ENCODE assay signal across 19 cellular contexts in genomic region chr20:1854246-1854645, GRCh38. TPM values are rescaled to one million over a fixed set of nuclear protein-coding genes. Genes with fewer than 3 reads are reported as not detected.
DNase-seq lines count a peak whose midpoint lies in the region; ATAC-seq, FAIRE-seq and TF ChIP-seq lines count a peak whose summit lies in the region.
"Had no signal": no experiment of that assay in that cellular context is flagged by ENCODE, and none has a peak within 500 bp of the region (broad histone marks: within the 10 kb centered on the region; RNA-seq: fewer than 3 reads in every experiment).

No MANE protein-coding gene starts in this region.

- H3K36me3 Mint-ChIP-seq in brain: no peaks in the 10 kb centered on the region
- H3K36me3 Mint-ChIP-seq: CD4-positive, CD25-positive, alpha-beta regulatory T cell had no signal

- H3K27me3 Mint-ChIP-seq in brain: peaks cover 12% of the 10 kb centered on the region

- intact Hi-C loops in HepG2 (cut with micrococcal nuclease; ENCODE audit: unreplicated experiment) (loop anchor here (2.0 kb wide), 1 partner anchor 25 kb away; no protein-coding TSS in a partner anchor), right lobe of liver (cut with DNase I) (no loop called here)

- H3K9me3 ChIP-seq in HepG2 (ENCODE audit: low read length): no peaks in the 10 kb centered on the region
- no peaks in the 10 kb centered on the region for H3K9me3 ChIP-seq in right lobe of liver
- H3K9me3 ChIP-seq: BE2C, SJSA1 had no signal

- POLR2A ChIA-PET in HepG2 (lab: Yijun Ruan, JAX): interaction anchor here (1.5 to 5.0 kb wide), 3 partner anchors 13 to 26 kb away, joined by 6 to 24 read pairs (median 10); no protein-coding TSS in a partner anchor

- H3K79me2 ChIP-seq in HepG2 (ENCODE audit: insufficient read depth, low read length): no peaks in the 10 kb centered on the region

- TF ChIP-seq EP300 in HepG2 (IDR thresholded peaks at IDR 0.05; ENCODE audit: low read depth in 2 of 2, low read length in 2 of 2) (no peak), HepG2 (CRISPR knock-in tag; IDR thresholded peaks at IDR 0.05; ENCODE audit: borderline replicate concordance) (no peak)

- H3K36me3 ChIP-seq in HepG2 (replicated peaks in 1 of 2; ENCODE audit: control insufficient read depth in 1 of 2, insufficient read depth in 2 of 2, low read length in 2 of 2): no peaks in the 10 kb centered on the region
- H3K36me3 ChIP-seq in right lobe of liver: no peaks in the 10 kb centered on the region
- H3K36me3 ChIP-seq: BE2C, SJSA1 had no signal

- ATAC-seq in HepG2 (no peak; the same call in 2 of the 3 replicates), right lobe of liver (no peak), esophagus mucosa (no peak), HG03342 (IDR thresholded peaks at IDR 0.05; ENCODE audit: unreplicated experiment) (no peak)
- ATAC-seq: GM12878, Right ventricle myocardium inferior had no signal

- BruUV-seq in HepG2 (replicated peaks; lab: Mats Ljungman, UMichigan): no TSS peak

- H3K4me1 ChIP-seq in HepG2 (ENCODE audit: insufficient read depth, low read length): peaks cover 64% of the 10 kb centered on the region
- H3K4me1 ChIP-seq in right lobe of liver: no peaks in the 10 kb centered on the region
- H3K4me1 ChIP-seq: BE2C, SJSA1 had no signal

- no peak for TF ChIP-seq POLR2A in HepG2 (IDR thresholded peaks at IDR 0.05; ENCODE audit: insufficient read depth in 1 of 2, low read depth in 2 of 2, low read length in 2 of 2)
- no peak for TF ChIP-seq POLR2A in right lobe of liver (IDR thresholded peaks at IDR 0.05)

- no peak overlapping the region for H2AFZ ChIP-seq in HepG2 (ENCODE audit: low read length)

- no peak overlapping the region for H3K4me3 Mint-ChIP-seq in brain
- H3K4me3 Mint-ChIP-seq: CD4-positive, CD25-positive, alpha-beta regulatory T cell; T-helper 1 cell treated with Interleukin-12 subunit alpha and Interleukin-12 subunit beta and Interleukin-4 antibody, amounts not matched to agents 30 μg/mL and 1 μg/mL, for 36 hours had no signal

- no peak overlapping the region for H3K9ac ChIP-seq in HepG2 (ENCODE audit: insufficient read depth, low read depth, low read length)

- peaks cover 29% of the 10 kb centered on the region for H3K4me1 Mint-ChIP-seq in brain

- no peak overlapping the region for H3K27ac ChIP-seq in HepG2 (ENCODE audit: extremely low read length, insufficient read depth, low read length)
- no peak overlapping the region for H3K27ac ChIP-seq in right lobe of liver
- H3K27ac ChIP-seq: SJSA1 had no signal

- peak overlapping the region in 3 of 5 experiments; percentile 5 to 62 (median 22) for H3K27ac Mint-ChIP-seq in brain
- H3K27ac Mint-ChIP-seq: CD4-positive, CD25-positive, alpha-beta regulatory T cell; T-helper 1 cell treated with Interleukin-12 subunit alpha and Interleukin-12 subunit beta and Interleukin-4 antibody, amounts not matched to agents 30 μg/mL and 1 μg/mL, for 36 hours had no signal

- no peak overlapping the region for H3K4me3 ChIP-seq in HepG2 (replicated peaks in 1 of 3; ENCODE audit: insufficient read depth in 1 of 3, low read depth in 2 of 3, low read length in 3 of 3)
- H3K4me3 ChIP-seq in right lobe of liver: no peak overlapping the region
- H3K4me3 ChIP-seq: GM12878, SJSA1 had no signal

- peak; percentile 39 for DNase-seq in HepG2 (ENCODE audit: low spot score)
- no peak for DNase-seq in right lobe of liver
- peak; percentile 80 for DNase-seq in NCI-H2227 (lab: John Stamatoyannopoulos, UW; ENCODE audit: unreplicated experiment)
- no peak for DNase-seq in AG08395 (ENCODE audit: low spot score)
- DNase-seq: BE2C; CD4-positive, CD25-positive, alpha-beta regulatory T cell; DND-41; Kasumi-1; NCI-H1694 treated with DMSO at 0.1 percent for 48 hours; NCI-H510A had no signal

- in situ Hi-C loops in HepG2 (cut with HindIII; ENCODE audit: extremely low pct_ligation_motif_present, low pct_unique_long_range_greater_than_20kb): no loop called here

- TF ChIP-seq CTCF in HepG2 (CRISPR knock-in tag; IDR thresholded peaks at IDR 0.05) (no peak), right lobe of liver (IDR thresholded peaks at IDR 0.05) (no peak), brain (conservative IDR thresholded peaks at IDR 0.05) (no peak)

- no peak for FAIRE-seq in HepG2 (lab: Jason Lieb, UNC)
- FAIRE-seq: A204.1, GM12878, H54 had no signal

- H4K20me1 ChIP-seq in HepG2 (ENCODE audit: insufficient read depth, low read length): no peaks in the 10 kb centered on the region

- no peak for TF ChIP-seq RAD21 in HepG2 (CRISPR knock-in tag; IDR thresholded peaks at IDR 0.05)

- CTCF ChIA-PET in HepG2 (lab: Yijun Ruan, JAX; ENCODE audit: low intra/inter-chr PET ratio, low total read pairs): no interaction called here

- H3K4me2 ChIP-seq in HepG2 (ENCODE audit: low read depth, low read length): peak overlapping the region; percentile 63

- WGBS in HepG2 (ENCODE audit: low lambda C conversion rate): 44% methylated on average over 5 of the region's 5 CpGs
- 76% methylated on average over 5 of the region's 5 CpGs for WGBS in right lobe of liver (ENCODE audit: insufficient coverage, low coverage, low lambda C conversion rate, missing lambda C conversion rate)

- peaks cover 0 to 1% (median 0%) of the 10 kb centered on the region in 5 experiments for H3K9me3 Mint-ChIP-seq in brain

- no peaks in the 10 kb centered on the region for H3K27me3 ChIP-seq in HepG2 (ENCODE audit: control insufficient read depth in 1 of 2, insufficient read depth in 2 of 2, low read length in 2 of 2)
- H3K27me3 ChIP-seq in right lobe of liver: no peaks in the 10 kb centered on the region
- H3K27me3 ChIP-seq: BE2C had no signal

TF ChIP-seq in HepG2, 621 proteins besides CTCF, POLR2A, EP300 and RAD21:
- no peak for TF ChIP-seq CCDC6 (CRISPR knock-in tag; IDR thresholded peaks at IDR 0.05)
- no peak for TF ChIP-seq NKX3-1 (CRISPR knock-in tag; IDR thresholded peaks at IDR 0.05)
- TF ChIP-seq ZBTB34 (CRISPR knock-in tag; IDR thresholded peaks at IDR 0.05): no peak
- TF ChIP-seq ZNF629 (CRISPR knock-in tag; conservative IDR thresholded peaks at IDR 0.05): 0 out of 2 replicates have a peak, but pooled peaks have one; percentile 15
- TF ChIP-seq CAMTA2 (CRISPR knock-in tag; IDR thresholded peaks at IDR 0.05; ENCODE audit: borderline replicate concordance): 0 out of 2 replicates have a peak, but pooled peaks have one; percentile 39
- TF ChIP-seq ATF3 (CRISPR knock-in tag; IDR thresholded peaks at IDR 0.05): peak; percentile 24; the same call in 1 of the 2 replicates
- TF ChIP-seq MTF2 (CRISPR knock-in tag; IDR thresholded peaks at IDR 0.05; ENCODE audit: borderline replicate concordance): no peak

RNA-seq across cellular contexts. Expression of gene SIRPA, which starts 41.0 kb away (rescaled TPM):
- total RNA-seq in HepG2 (2016; rRNA removed; fragmentation: Illumina TruSeq; extraction: Trizol) (13.1 and 17.6 TPM in 2 replicates), right lobe of liver (10 to 100 TPM; 26.8 to 42.7 (median 34.8) TPM), esophagus mucosa (15.1 TPM)
- total RNA-seq in HepG2 (2016; cell fraction: cytosol; rRNA removed; fragmentation: Illumina TruSeq; extraction: Trizol; ENCODE audit: low read depth): 7.1 and 7.6 TPM in 2 replicates
- 12.0 and 17.3 TPM in 2 replicates for total RNA-seq in HepG2 (2016; cell fraction: insoluble cytoplasmic fraction; rRNA removed; fragmentation: Illumina TruSeq; extraction: Trizol)
- total RNA-seq in HepG2 (2016; cell fraction: membrane; rRNA removed; fragmentation: Illumina TruSeq; extraction: Trizol): 23.3 and 25.2 TPM in 2 replicates
- 17.5 and 21.7 TPM in 2 replicates for total RNA-seq in HepG2 (2016; cell fraction: nucleus; rRNA removed; fragmentation: Illumina TruSeq; extraction: Trizol)
- polyA plus RNA-seq in HepG2 (2011; rRNA removed) (6.8 and 7.2 TPM in 2 replicates), brain (ENCODE audit: insufficient read depth, low read depth, low replicate concordance) (71.6 TPM)
- 5.4 and 6.5 TPM in 2 replicates for polyA plus RNA-seq in HepG2 (2011; cell fraction: cytosol; rRNA removed)
- 9.1 and 9.3 TPM in 2 replicates for polyA plus RNA-seq in HepG2 (2011; cell fraction: nucleus; rRNA removed)
- polyA plus RNA-seq in HepG2 (2012): 2.7 and 4.8 TPM in 2 replicates
- polyA plus RNA-seq in HepG2 (2016; cell fraction: cytosol; fragmentation: Illumina TruSeq; extraction: Trizol; ENCODE audit: low read depth): 20.1 and 21.9 TPM in 2 replicates
- polyA plus RNA-seq in HepG2 (2016; cell fraction: insoluble cytoplasmic fraction; fragmentation: Illumina TruSeq; extraction: Trizol; ENCODE audit: low read depth): 23.3 and 30.2 TPM in 2 replicates
- 44.9 and 45.6 TPM in 2 replicates for polyA plus RNA-seq in HepG2 (2016; cell fraction: membrane; fragmentation: Illumina TruSeq; extraction: Trizol; ENCODE audit: low read depth)
- 53.5 and 55.1 TPM in 2 replicates for polyA plus RNA-seq in HepG2 (2016; cell fraction: nucleus; fragmentation: Illumina TruSeq; extraction: Trizol; ENCODE audit: insufficient read depth, low read depth)
- polyA minus RNA-seq in HepG2 (2011; rRNA and poly(A)+ RNA removed; ENCODE audit: low replicate concordance): 0.05 and 6.2 TPM in 2 replicates
- 2.5 and 3.8 TPM in 2 replicates for polyA minus RNA-seq in HepG2 (2011; cell fraction: cytosol; rRNA and poly(A)+ RNA removed)
- polyA minus RNA-seq in HepG2 (2011; cell fraction: nucleus; rRNA and poly(A)+ RNA removed): 2.4 and 2.6 TPM in 2 replicates
- total RNA-seq: CD4-positive, CD25-positive, alpha-beta regulatory T cell had no signal
- polyA plus RNA-seq: CD4-positive, CD25-positive, alpha-beta regulatory T cell had no signal

Comparison
In these comparisons a context has a peak if more than half of its experiments do, and no peak if none do; other contexts are left out.
1. DNase-seq: peak in HepG2 (single experiment) and NCI-H2227 (single experiment); none in right lobe of liver (0 of 3) and AG08395 (single experiment).